Comparison of ENCODE assay signal across 27 cellular contexts in the genomic region with DNA sequence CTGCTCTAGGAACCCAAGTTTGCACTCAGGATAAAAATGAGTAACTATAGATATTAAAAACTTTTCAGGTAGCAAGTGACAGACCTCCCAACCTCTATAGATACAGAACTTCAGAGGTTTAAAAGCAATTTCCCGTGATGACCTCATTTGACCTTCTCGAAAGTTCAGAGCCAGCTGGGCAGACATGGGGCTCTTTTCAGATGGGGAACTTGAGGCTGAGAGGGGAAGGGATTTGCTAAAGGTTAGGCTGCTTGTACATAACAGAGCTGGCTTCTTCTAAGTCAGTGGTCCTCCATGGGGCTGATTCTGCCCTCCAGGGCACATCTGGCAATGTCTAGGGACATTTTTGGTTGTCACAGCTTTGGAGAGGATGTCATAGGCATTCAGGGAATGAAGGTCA. TPM values are rescaled to one million over a fixed set of nuclear protein-coding genes. Genes with fewer than 3 reads are reported as not detected.
"Had no signal": no experiment of that assay in that cellular context is flagged by ENCODE, and none has a peak within 500 bp of the region (broad histone marks: within the 10 kb centered on the region; RNA-seq: fewer than 3 reads in every experiment).

No MANE protein-coding gene starts in this region.

- H3K4me3 ChIP-seq: coronary artery, heart left ventricle, lung, psoas muscle, right lobe of liver, suprapubic skin, thyroid gland, upper lobe of left lung, uterus had no signal

- H3K9me3 Mint-ChIP-seq: endodermal cell; naive thymus-derived CD4-positive, alpha-beta T cell; nephron progenitor cell; stimulated activated effector memory CD8-positive, alpha-beta T cell treated with anti-CD3 and anti-CD28 coated beads, Interleukin-12 subunit alpha, Interleukin-12 subunit beta, amount 100 ng/mL, for 72 hours had no signal

- H3K4me1 ChIP-seq: psoas muscle, right lobe of liver, suprapubic skin, uterus had no signal

- H3K9me3 ChIP-seq: psoas muscle, right lobe of liver, suprapubic skin, thyroid gland, upper lobe of left lung, uterus had no signal

- H3K27me3 ChIP-seq: suprapubic skin, thyroid gland, upper lobe of left lung, uterus had no signal

- H3K4me3 Mint-ChIP-seq: endodermal cell; naive thymus-derived CD4-positive, alpha-beta T cell; nephron progenitor cell; stimulated activated effector memory CD8-positive, alpha-beta T cell treated with anti-CD3 and anti-CD28 coated beads, Interleukin-12 subunit alpha, Interleukin-12 subunit beta, amount 100 ng/mL, for 72 hours had no signal

- H3K36me3 Mint-ChIP-seq: naive thymus-derived CD4-positive, alpha-beta T cell; stimulated activated effector memory CD8-positive, alpha-beta T cell treated with anti-CD3 and anti-CD28 coated beads, Interleukin-12 subunit alpha, Interleukin-12 subunit beta, amount 100 ng/mL, for 72 hours had no signal

- H3K27ac ChIP-seq: coronary artery, heart left ventricle, psoas muscle, right lobe of liver, suprapubic skin, upper lobe of left lung, uterus had no signal

- H3K27ac Mint-ChIP-seq: endodermal cell; nephron progenitor cell; stimulated activated effector memory CD8-positive, alpha-beta T cell treated with anti-CD3 and anti-CD28 coated beads, Interleukin-12 subunit alpha, Interleukin-12 subunit beta, amount 100 ng/mL, for 72 hours had no signal

- ATAC-seq: heart left ventricle; left colon; left ventricle myocardium superior; naive thymus-derived CD4-positive, alpha-beta T cell; psoas muscle; right lobe of liver; stimulated activated effector memory CD8-positive, alpha-beta T cell treated with anti-CD3 and anti-CD28 coated beads, Interleukin-12 subunit alpha, Interleukin-12 subunit beta, amount 100 ng/mL, for 72 hours had no signal

- DNase-seq: effector CD4-positive, alpha-beta T cell; endodermal cell; erythroblast; foreskin melanocyte; heart left ventricle; hippocampal formation; left colon; left ventricle myocardium superior; mesendoderm; naive thymus-derived CD4-positive, alpha-beta T cell; nephron progenitor cell; psoas muscle; retina; right lobe of liver; stimulated activated CD4-positive, alpha-beta T cell treated with anti-CD3 and anti-CD28 coated beads, Interleukin-4, amount 100 ng/mL, for 1 hour; stimulated activated CD8-positive, alpha-beta memory T cell treated with anti-CD3 and anti-CD28 coated beads, Interleukin-4, amount 100 ng/mL, for 48 hours; upper lobe of left lung; uterus had no signal

- H3K36me3 ChIP-seq: heart left ventricle, right lobe of liver, suprapubic skin, thyroid gland, upper lobe of left lung, uterus had no signal

RNA-seq across cellular contexts. Expression of gene ZNF831, which starts 58.8 kb away (rescaled TPM):
- total RNA-seq: endodermal cell, endothelial cell of umbilical vein, glomerular endothelial cell, kidney epithelial cell, osteoblast had no signal
- polyA plus RNA-seq: endothelial cell of umbilical vein had no signal
